24 cellular contexts compared by ENCODE assay signal in genomic region chr3:39469945-39470344, GRCh38. TPM values are rescaled to one million over a fixed set of nuclear protein-coding genes. Genes with fewer than 3 reads are reported as not detected.
"Had no signal": no experiment of that assay in that cellular context is flagged by ENCODE, and none has a peak within 500 bp of the region (broad histone marks: within the 10 kb centered on the region; RNA-seq: fewer than 3 reads in every experiment).

No MANE protein-coding gene starts in this region.

- DNase-seq: activated CD4-positive, alpha-beta T cell treated with anti-CD3 and anti-CD28 coated beads for 48 hours; activated CD4-positive, alpha-beta T cell treated with anti-CD3 and anti-CD28 coated beads, Interleukin-2, amount 50 U/mL, for 48 hours; activated CD4-positive, CD25-positive, alpha-beta regulatory T cell treated with anti-CD3 and anti-CD28 coated beads, Interleukin-2, amount 50 U/mL, for 72 hours; activated CD8-positive, alpha-beta memory T cell treated with anti-CD3 and anti-CD28 coated beads, Interleukin-2, amount 10 ng/mL, durations not matched to agents 7 days and 5 days; activated effector memory CD4-positive, alpha-beta T cell treated with Interleukin-2 at 50 U/mL for 16 hours; activated naive CD4-positive, alpha-beta T cell; activated T-cell treated with anti-CD3 and anti-CD28 coated beads, Interleukin-2, amount 50 U/mL, for 24 hours; body of pancreas; Kasumi-1; NCI-H1048; NCI-H1417; NCI-H1694; NCI-H2029; NCI-H69; PC-3; SHP77 had no signal

- H3K27ac ChIP-seq: ascending aorta, body of pancreas, SJSA1 had no signal

- ATAC-seq: activated CD8-positive, alpha-beta memory T cell treated with anti-CD3 and anti-CD28 coated beads, Interleukin-2, amount 10 ng/mL, durations not matched to agents 7 days and 5 days; body of pancreas; K562; PC-3; SK-N-SH treated with all-trans-retinoic acid at 6 μM for 48 hours; WTC11 had no signal

- H3K4me3 ChIP-seq: ascending aorta, body of pancreas, K562, SJSA1 had no signal

RNA-seq across cellular contexts. Expression of gene MOBP, which starts 2.5 kb away (rescaled TPM):
- total RNA-seq: activated CD8-positive, alpha-beta memory T cell treated with anti-CD3 and anti-CD28 coated beads, Interleukin-2, amount 10 ng/mL, durations not matched to agents 7 days and 5 days; activated T-helper 1 cell treated with anti-CD3 and anti-CD28 coated beads, Interleukin-12 subunit alpha, Interleukin-12 subunit beta, Interleukin-2, Interleukin-4 antibody, amounts not matched to agents 30 ng/mL and 10 ng/mL and 1 ng/mL, durations not matched to agents 14 hours and 24 hours and 36 hours; ascending aorta; body of pancreas; bronchial epithelial cell; NCI-H460; PC-3; SJSA1 had no signal
